In genomic region chr6:37860226-37860839, GRCh38 we compare ENCODE assay signal across 8 cellular contexts.
A peak's percentile ranks its signal among the peaks of the same experiment; 100 is the strongest.
DNase-seq lines count a peak whose midpoint lies in the region; ATAC-seq, FAIRE-seq and TF ChIP-seq lines count a peak whose summit lies in the region.

No MANE protein-coding gene starts in this region.

- no peak overlapping the region for H3K27ac Mint-ChIP-seq in nephron progenitor cell

- ATAC-seq in GM18520 (IDR thresholded peaks at IDR 0.05; ENCODE audit: unreplicated experiment): no peak

- H3K36me3 Mint-ChIP-seq in nephron progenitor cell (ENCODE audit: low read depth): no peaks in the 10 kb centered on the region

- H3K4me3 ChIP-seq in choroid plexus epithelial cell (ENCODE audit: low read depth, low read length): no peak overlapping the region

- no peaks in the 10 kb centered on the region for H3K9me3 Mint-ChIP-seq in nephron progenitor cell

- H3K4me1 Mint-ChIP-seq in nephron progenitor cell: peaks cover 5% of the 10 kb centered on the region

- TF ChIP-seq CTCF in choroid plexus epithelial cell (conservative IDR thresholded peaks at IDR 0.05; ENCODE audit: low read depth, low read length): peak; percentile 70
- TF ChIP-seq CTCF in nephron progenitor cell (IDR thresholded peaks at IDR 0.05): peak; percentile 57

- no peaks in the 10 kb centered on the region for H3K27me3 Mint-ChIP-seq in nephron progenitor cell (ENCODE audit: low read depth, poor library complexity)

- no peak for FAIRE-seq in urothelium cell line (lab: Jason Lieb, UNC)

- peak; percentile 8 to 24 for DNase-seq in stimulated activated CD4-positive, alpha-beta T cell treated with anti-CD3 and anti-CD28 coated beads, Interleukin-2, amount 100 ng/mL, for 24 hours
- no peak for DNase-seq in stimulated activated CD4-positive, alpha-beta T cell treated with anti-CD3 and anti-CD28 coated beads, Interleukin-1b, Interleukin-23, amount 100 ng/mL, for 48 hours
- DNase-seq in NCI-H446 (lab: John Stamatoyannopoulos, UW) (peak; percentile 44 to 51), choroid plexus epithelial cell (ENCODE audit: low read depth) (peak; percentile 70), nephron progenitor cell (peak; percentile 11), urothelium cell line (ENCODE audit: low spot score) (no peak), NCI-H774 (lab: John Stamatoyannopoulos, UW) (no peak)

- no peak overlapping the region for H3K4me3 Mint-ChIP-seq in nephron progenitor cell

Comparison
In these comparisons a context has a peak if more than half of its experiments do, and no peak if none do; other contexts are left out.
1. DNase-seq: peak in stimulated activated CD4-positive, alpha-beta T cell treated with anti-CD3 and anti-CD28 coated beads, Interleukin-2, amount 100 ng/mL, for 24 hours (2 of 2), NCI-H446 (2 of 2), choroid plexus epithelial cell (single experiment) and nephron progenitor cell (single experiment); none in stimulated activated CD4-positive, alpha-beta T cell treated with anti-CD3 and anti-CD28 coated beads, Interleukin-1b, Interleukin-23, amount 100 ng/mL, for 48 hours (single experiment), urothelium cell line (single experiment) and NCI-H774 (single experiment).